In genomic region chr1:109216662-109217061, GRCh38 we compare ENCODE assay signal across 14 cellular contexts. TPM values are rescaled to one million over a fixed set of nuclear protein-coding genes. Genes with fewer than 3 reads are reported as not detected.
DNase-seq lines count a peak whose midpoint lies in the region; ATAC-seq and TF ChIP-seq lines count a peak whose summit lies in the region.
"Had no signal": no experiment of that assay in that cellular context is flagged by ENCODE, and none has a peak within 500 bp of the region (broad histone marks: within the 10 kb centered on the region; RNA-seq: fewer than 3 reads in every experiment).

No MANE protein-coding gene starts in this region.

- no peak for ATAC-seq in activated CD8-positive, alpha-beta T cell treated with anti-CD3 and anti-CD28 coated beads for 36 hours
- ATAC-seq in GM19452 (IDR thresholded peaks at IDR 0.05; ENCODE audit: unreplicated experiment) (no peak), GM21576 (IDR thresholded peaks at IDR 0.05; ENCODE audit: unreplicated experiment) (no peak)

- BruUV-seq in MCF 10A (replicated peaks; lab: Mats Ljungman, UMichigan): no TSS peak

- no peak for TF ChIP-seq EP300 in SK-N-SH (IDR thresholded peaks at IDR 0.05; ENCODE audit: borderline replicate concordance in 1 of 2, low read depth in 1 of 2, low read length in 1 of 2)

- no peaks in the 10 kb centered on the region for H3K9me2 ChIP-seq in SK-N-SH

- H3K27ac ChIP-seq in breast epithelium (peak overlapping the region in 1 of 2 donors; percentile 13), SK-N-SH (ENCODE audit: low read depth in 2 of 2, low read length in 1 of 2) (peak overlapping the region in 1 of 2 experiments; percentile 89; a peak in 1 of 4 replicates)

- CTCF ChIA-PET in MCF 10A (lab: Yijun Ruan, JAX) (interaction anchor here (0.8 to 11.3 kb wide), 4 partner anchors 8 to 20 kb away, joined by 3 to 95 read pairs (median 15); no protein-coding TSS in a partner anchor), SK-N-SH (lab: Yijun Ruan, JAX) (interaction anchor here (0.7 kb wide), 1 partner anchor 278 kb away, joined by 3 read pairs; the partner anchor contains the start of gene CYB561D1)
- CTCF ChIA-PET in activated CD8-positive, alpha-beta T cell treated with anti-CD3 and anti-CD28 coated beads for 36 hours (lab: Charles Lee): interaction anchor here (0.6 to 2.0 kb wide), 7 partner anchors 15 to 316 kb away, joined by 3 to 6 read pairs (median 4); a partner anchor contains a TSS

- peaks cover 46% of the 10 kb centered on the region for H3K36me3 Mint-ChIP-seq in MCF 10A (ENCODE audit: insufficient read depth, unreplicated experiment)
- peaks cover 49% of the 10 kb centered on the region for H3K36me3 Mint-ChIP-seq in activated CD8-positive, alpha-beta T cell treated with anti-CD3 and anti-CD28 coated beads for 36 hours (ENCODE audit: low read depth)
- peaks cover 0 to 16% (median 4%) of the 10 kb centered on the region in 3 donors for H3K36me3 Mint-ChIP-seq in immature natural killer cell

- H3K4me2 ChIP-seq in SK-N-SH: no peak overlapping the region

- peaks cover 53% of the 10 kb centered on the region for H4K20me1 ChIP-seq in SK-N-SH (ENCODE audit: insufficient read depth)

- peaks cover 16% of the 10 kb centered on the region for H3K4me1 Mint-ChIP-seq in MCF 10A (ENCODE audit: insufficient read depth, unreplicated experiment)
- H3K4me1 Mint-ChIP-seq in activated CD8-positive, alpha-beta T cell treated with anti-CD3 and anti-CD28 coated beads for 36 hours (ENCODE audit: low read depth): peaks cover 40% of the 10 kb centered on the region
- peaks cover 44 to 54% of the 10 kb centered on the region in 2 donors for H3K4me1 Mint-ChIP-seq in immature natural killer cell

- H3K27me3 Mint-ChIP-seq in MCF 10A (ENCODE audit: insufficient read depth, unreplicated experiment): no peaks in the 10 kb centered on the region
- no peaks in the 10 kb centered on the region for H3K27me3 Mint-ChIP-seq in activated CD8-positive, alpha-beta T cell treated with anti-CD3 and anti-CD28 coated beads for 36 hours
- H3K27me3 Mint-ChIP-seq in immature natural killer cell (ENCODE audit: low read depth in 3 of 3): peaks cover 7 to 8% (median 7%) of the 10 kb centered on the region in 3 donors
- H3K27me3 Mint-ChIP-seq: memory B cell had no signal

- TF ChIP-seq RAD21 in SK-N-SH (IDR thresholded peaks at IDR 0.05; ENCODE audit: low read length): no peak

- H3K4me3 ChIP-seq in breast epithelium (no peak overlapping the region), SK-N-SH (ENCODE audit: low read depth in 2 of 2, low read length in 1 of 2) (no peak overlapping the region; a peak in 1 of 4 replicates)

- POLR2A ChIA-PET in MCF 10A (lab: Yijun Ruan, JAX) (interaction anchor here (0.8 to 3.4 kb wide), 7 partner anchors 9 to 66 kb away, joined by 3 to 38 read pairs (median 6); partner anchors contain the start of gene PSRC1), SK-N-SH (lab: Yijun Ruan, JAX) (no interaction called here)
- POLR2A ChIA-PET in activated CD8-positive, alpha-beta T cell treated with anti-CD3 and anti-CD28 coated beads for 36 hours (lab: Charles Lee): interaction anchor here (1.1 to 3.1 kb wide), 3 partner anchors 12 to 209 kb away, joined by 3 to 14 read pairs (median 3); no protein-coding TSS in a partner anchor

- no peaks in the 10 kb centered on the region for H3K36me3 ChIP-seq in breast epithelium
- peaks cover 2 to 30% of the 10 kb centered on the region in 2 experiments for H3K36me3 ChIP-seq in SK-N-SH (replicated peaks in 1 of 2; ENCODE audit: control insufficient read depth in 1 of 2, insufficient read depth in 2 of 2, low read length in 1 of 2)
- H3K36me3 ChIP-seq: thoracic aorta had no signal

- H3K4me3 Mint-ChIP-seq in MCF 10A (ENCODE audit: unreplicated experiment) (peak overlapping the region; percentile 98), immature natural killer cell (peak overlapping the region in 2 of 5 donors; percentile 10 to 32)
- peak overlapping the region; percentile 100 for H3K4me3 Mint-ChIP-seq in activated CD8-positive, alpha-beta T cell treated with anti-CD3 and anti-CD28 coated beads for 36 hours

- peaks cover 18% of the 10 kb centered on the region for H3F3A ChIP-seq in SK-N-SH (replicated peaks; ENCODE audit: insufficient read depth)

- H3K9me3 ChIP-seq in breast epithelium (no peaks in the 10 kb centered on the region), SK-N-SH (no peaks in the 10 kb centered on the region)
- H3K9me3 ChIP-seq: thoracic aorta had no signal

- H3K9ac ChIP-seq in SK-N-SH: no peak overlapping the region

- WGBS in SK-N-SH (ENCODE audit: low lambda C conversion rate): 100% methylated on average over 2 of the region's 4 CpGs

- no peak for TF ChIP-seq CTCF in MCF 10A (IDR thresholded peaks at IDR 0.05; ENCODE audit: unreplicated experiment)
- TF ChIP-seq CTCF in breast epithelium (IDR thresholded peaks at IDR 0.05): no peak
- no peak for TF ChIP-seq CTCF in activated CD8-positive, alpha-beta T cell treated with anti-CD3 and anti-CD28 coated beads for 36 hours (IDR thresholded peaks at IDR 0.05)
- TF ChIP-seq CTCF in SK-N-SH (IDR thresholded peaks at IDR 0.05): no peak

- peaks cover 76% of the 10 kb centered on the region for H3K79me2 ChIP-seq in SK-N-SH (ENCODE audit: insufficient read depth)

- no peak for DNase-seq in MCF 10A (ENCODE audit: unreplicated experiment)
- no peak for DNase-seq in breast epithelium (ENCODE audit: low spot score in 2 of 2)
- DNase-seq in activated CD8-positive, alpha-beta T cell treated with anti-CD3 and anti-CD28 coated beads for 36 hours: no peak
- no peak for DNase-seq in immature natural killer cell
- DNase-seq in SK-N-SH: no peak
- DNase-seq in NCI-H748 treated with DMSO at 0.1 percent for 48 hours (lab: John Stamatoyannopoulos, UW): no peak
- DNase-seq: HCEC 1CT, retina, RPMI8226, WERI-Rb-1 had no signal

- peaks cover 0 to 5% of the 10 kb centered on the region in 2 donors for H3K4me1 ChIP-seq in breast epithelium
- peaks cover 5 to 16% of the 10 kb centered on the region in 2 experiments; a peak in 3 of 4 replicates for H3K4me1 ChIP-seq in SK-N-SH (ENCODE audit: control insufficient read depth in 1 of 2, insufficient read depth in 2 of 2, low read depth in 1 of 2, low read length in 1 of 2)

- TF ChIP-seq POLR2A in breast epithelium (IDR thresholded peaks at IDR 0.05): no peak

- no peaks in the 10 kb centered on the region for H3K9me3 Mint-ChIP-seq in MCF 10A (ENCODE audit: unreplicated experiment)
- peaks cover 2% of the 10 kb centered on the region for H3K9me3 Mint-ChIP-seq in activated CD8-positive, alpha-beta T cell treated with anti-CD3 and anti-CD28 coated beads for 36 hours
- H3K9me3 Mint-ChIP-seq in immature natural killer cell: no peaks in the 10 kb centered on the region
- H3K9me3 Mint-ChIP-seq: memory B cell had no signal

- no peak overlapping the region for H2AFZ ChIP-seq in SK-N-SH (ENCODE audit: low read depth)

- H3K27ac Mint-ChIP-seq in MCF 10A (ENCODE audit: low read depth, unreplicated experiment) (no peak overlapping the region), immature natural killer cell (peak overlapping the region in 5 of 6 donors; percentile 11 to 93 (median 74))
- H3K27ac Mint-ChIP-seq in activated CD8-positive, alpha-beta T cell treated with anti-CD3 and anti-CD28 coated beads for 36 hours: peak overlapping the region; percentile 99
- H3K27ac Mint-ChIP-seq: memory B cell had no signal

- H3K27me3 ChIP-seq in breast epithelium: no peaks in the 10 kb centered on the region
- H3K27me3 ChIP-seq in SK-N-SH (ENCODE audit: insufficient read depth): no peaks in the 10 kb centered on the region

- intact Hi-C loops in MCF 10A (cut with micrococcal nuclease) (no loop called here), breast epithelium (cut with DNase I; ENCODE audit: low total_unique reads) (no loop called here)
- intact Hi-C loops in activated CD8-positive, alpha-beta T cell treated with anti-CD3 and anti-CD28 coated beads for 36 hours (cut with micrococcal nuclease): no loop called here

TF ChIP-seq in SK-N-SH, 30 proteins besides CTCF, POLR2A, EP300 and RAD21 (continues in another document):
- no peak for TF ChIP-seq ZBTB33 (IDR thresholded peaks at IDR 0.05; ENCODE audit: borderline replicate concordance, low read depth)

RNA-seq across cellular contexts. Expression of gene SARS1, which starts 2.9 kb away (rescaled TPM):
- total RNA-seq in MCF 10A (2022) (381 and 492 TPM in 2 replicates), breast epithelium (100 to 1,000 TPM; 146 to 172 (median 161) TPM)
- total RNA-seq in activated CD8-positive, alpha-beta T cell treated with anti-CD3 and anti-CD28 coated beads for 36 hours: 100 to 1,000 TPM; 226 to 228 TPM
- polyA plus RNA-seq in immature natural killer cell (100 to 1,000 TPM; 123 to 205 (median 149) TPM), SK-N-SH (2012; rRNA removed) (98.3 and 106 TPM in 2 replicates)
- 95.9 and 106 TPM in 2 replicates for polyA plus RNA-seq in SK-N-SH (2012; cell fraction: cytosol; rRNA removed)
- 152 and 184 TPM in 2 replicates for polyA plus RNA-seq in SK-N-SH (2012; cell fraction: nucleus; rRNA removed)

RNA-seq across cellular contexts. Expression of gene CELSR2, which starts 32.7 kb away (rescaled TPM):
- 6.9 and 7.2 TPM in 2 replicates for total RNA-seq in MCF 10A (2022)
- total RNA-seq in breast epithelium: 10 to 100 TPM in 2 of 3 donors, 1 to 10 TPM in 1; 1.3 to 19.5 (median 13.8) TPM
- total RNA-seq in activated CD8-positive, alpha-beta T cell treated with anti-CD3 and anti-CD28 coated beads for 36 hours: 1 to 10 TPM; 2.7 to 3.1 TPM
- under 1 TPM in 2 of 3 donors, not detected in 1; 0.17 to 0.77 TPM for polyA plus RNA-seq in immature natural killer cell
- 1.7 and 3.5 TPM in 2 replicates for polyA plus RNA-seq in SK-N-SH (2012; rRNA removed)
- polyA plus RNA-seq in SK-N-SH (2012; cell fraction: cytosol; rRNA removed): 2.0 and 3.3 TPM in 2 replicates
- polyA plus RNA-seq in SK-N-SH (2012; cell fraction: nucleus; rRNA removed): 9.3 and 12.7 TPM in 2 replicates
